18 cellular contexts compared by ENCODE assay signal in the genomic region with DNA sequence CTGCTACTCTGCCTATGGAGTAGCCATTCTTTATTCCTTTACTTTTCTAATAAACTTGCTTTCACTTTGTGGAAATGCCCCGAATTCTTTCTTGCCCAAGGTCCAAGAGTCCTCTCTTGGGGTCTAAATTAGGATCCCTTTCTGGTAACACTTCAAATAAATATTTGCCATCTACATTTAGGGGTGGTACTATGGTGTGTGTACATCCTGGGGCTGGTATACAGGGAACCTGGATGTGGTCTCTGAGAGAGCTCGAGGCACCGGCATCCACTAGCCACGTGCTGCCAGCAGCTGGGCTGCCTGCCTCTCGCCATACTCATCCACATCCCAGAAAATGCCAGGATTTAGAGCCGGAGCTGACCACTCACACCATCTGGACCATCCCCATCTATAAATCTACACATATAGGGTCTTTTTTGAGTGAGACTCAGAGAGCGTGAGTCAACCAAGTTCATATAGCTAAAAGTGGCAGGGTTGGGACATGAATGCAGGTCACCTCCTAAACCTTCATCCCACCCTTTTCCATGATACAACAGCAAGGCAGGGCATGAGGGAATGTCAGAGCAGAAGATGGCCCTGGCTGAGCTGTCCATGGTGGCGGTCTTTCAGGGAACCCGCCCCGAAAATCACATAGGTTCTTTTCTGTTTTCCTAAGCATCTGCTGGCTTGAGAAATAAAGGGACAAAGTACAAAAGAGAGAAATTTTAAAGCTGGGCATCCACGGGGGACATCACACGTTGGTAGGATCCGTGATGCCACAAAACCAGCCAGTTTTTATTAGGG.
"Had no signal": no experiment of that assay in that cellular context is flagged by ENCODE, and none has a peak within 500 bp of the region (broad histone marks: within the 10 kb centered on the region; RNA-seq: fewer than 3 reads in every experiment).

No MANE protein-coding gene starts in this region.

- H3K4me3 ChIP-seq: adrenal gland, esophagus squamous epithelium, heart right ventricle, pancreas, sigmoid colon, spleen had no signal

- FAIRE-seq: endothelial cell of umbilical vein, pancreas had no signal

- H3K36me3 ChIP-seq: adrenal gland, esophagus squamous epithelium, heart right ventricle, pancreas, sigmoid colon, spleen had no signal

- DNase-seq: activated B cell treated with CpG ODN at 0.5 μM for 24 hours; activated CD4-positive, alpha-beta memory T cell treated with anti-CD3 and anti-CD28 coated beads for 36 hours; activated CD4-positive, alpha-beta T cell treated with anti-CD3 and anti-CD28 coated beads for 4 hours; activated gamma-delta T cell treated with Interleukin-2 at 50 U/mL for 16 hours; activated T-cell treated with anti-CD3 and anti-CD28 coated beads for 4 hours; cerebellar nuclear complex; effector CD8-positive, alpha-beta T cell; esophagus squamous epithelium; heart right ventricle; left ventricle myocardium superior; naive thymus-derived CD4-positive, alpha-beta T cell; pancreas; sigmoid colon; spleen; stimulated activated naive CD4-positive, alpha-beta T cell had no signal

- H3K9me3 ChIP-seq: heart right ventricle, pancreas, sigmoid colon had no signal

- ATAC-seq: activated naive CD4-positive, alpha-beta T cell treated with anti-CD3 and anti-CD28 coated beads, Interleukin-2, amount 50 U/mL, for 72 hours; heart right ventricle; left ventricle myocardium superior; naive thymus-derived CD4-positive, alpha-beta T cell; pancreas had no signal

- H3K27me3 ChIP-seq: adrenal gland, esophagus squamous epithelium, heart right ventricle, pancreas, sigmoid colon had no signal

- H3K27ac ChIP-seq: adrenal gland, esophagus squamous epithelium, heart right ventricle, pancreas, sigmoid colon, spleen had no signal
